ENCODE assay signal across 8 cellular contexts in the genomic region with DNA sequence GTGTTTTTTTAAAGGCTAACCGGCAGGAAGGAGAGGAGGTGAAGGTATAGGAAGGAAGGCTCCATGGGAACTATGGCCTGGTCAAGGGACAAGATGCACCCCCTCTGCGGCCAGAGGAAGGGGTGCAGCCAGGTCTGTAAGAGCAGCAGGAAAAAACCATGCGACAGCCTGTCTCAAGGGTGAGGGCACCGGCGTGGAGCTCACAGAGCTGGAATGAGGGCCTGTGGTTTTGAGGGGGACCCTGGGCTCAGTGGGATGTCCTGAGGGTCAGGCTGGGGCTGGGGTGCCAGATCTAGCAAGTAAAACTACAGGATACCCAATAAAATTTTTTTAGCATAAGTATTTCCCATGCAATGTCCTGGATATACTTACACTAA. TPM values are rescaled to one million over a fixed set of nuclear protein-coding genes. Genes with fewer than 3 reads are reported as not detected.
DNase-seq lines count a peak whose midpoint lies in the region; ATAC-seq, FAIRE-seq and TF ChIP-seq lines count a peak whose summit lies in the region.

No MANE protein-coding gene starts in this region.

- intact Hi-C loops in Caco-2 (cut with micrococcal nuclease; ENCODE audit: unreplicated experiment): no loop called here
- intact Hi-C loops in pancreas (cut with DNase I): no loop called here

- no peak for FAIRE-seq in pancreas (lab: Jason Lieb, UNC)

- H3K27me3 ChIP-seq in Caco-2 (replicated peaks; ENCODE audit: control insufficient read depth, insufficient read depth, low read length) (no peaks in the 10 kb centered on the region), Peyer's patch (no peaks in the 10 kb centered on the region), pancreas (no peaks in the 10 kb centered on the region)

- CTCF ChIA-PET in Caco-2 (lab: Charles Lee): no interaction called here

- TF ChIP-seq CTCF in Caco-2 (IDR thresholded peaks at IDR 0.05; ENCODE audit: insufficient read depth in 1 of 2, low read depth in 1 of 2, low read length in 1 of 2, severe bottlenecking in 1 of 2, unreplicated experiment in 1 of 2) (no peak), Peyer's patch (IDR thresholded peaks at IDR 0.05) (no peak), epithelial cell of esophagus (IDR thresholded peaks at IDR 0.05; ENCODE audit: insufficient read depth, low read depth, low read length, missing control alignments) (no peak), pancreas (IDR thresholded peaks at IDR 0.05) (no peak), GM13977 (IDR thresholded peaks at IDR 0.05; ENCODE audit: extremely low read depth, insufficient read depth, missing control alignments) (no peak)

- H3K9me3 Mint-ChIP-seq in Caco-2 (ENCODE audit: unreplicated experiment): no peaks in the 10 kb centered on the region

- in situ Hi-C loops in GM13977 (cut with MboI; ENCODE audit: low pct_unique_long_range_greater_than_20kb, low sequenced_read_pairs, unreplicated experiment): no loop called here

- H3K4me1 Mint-ChIP-seq in Caco-2 (ENCODE audit: low read depth, unreplicated experiment): peaks cover 14% of the 10 kb centered on the region

- H3K4me3 ChIP-seq in Caco-2 (ENCODE audit: low read depth, low read length) (peak overlapping the region; percentile 90), Peyer's patch (peak overlapping the region; percentile 59 to 98 (median 82)), epithelial cell of esophagus (ENCODE audit: low read length) (peak overlapping the region; percentile 69), pancreas (peak overlapping the region; percentile 65 to 93 (median 85))

- H3K27ac ChIP-seq in Peyer's patch (peak overlapping the region; percentile 84 to 99 (median 96)), pancreas (peak overlapping the region; percentile 90 to 95 (median 94))

- peaks cover 46% of the 10 kb centered on the region for H3K36me3 Mint-ChIP-seq in Caco-2 (ENCODE audit: insufficient read depth, unreplicated experiment)

- 56 to 58% methylated on average over 5 of the region's 5 CpGs for WGBS in pancreas, 2 donors

- TSS peak; percentile 57 for BruUV-seq in Caco-2 (replicated peaks; lab: Mats Ljungman, UMichigan)

- H3K9me3 ChIP-seq in Caco-2: no peaks in the 10 kb centered on the region
- no peaks in the 10 kb centered on the region for H3K9me3 ChIP-seq in Peyer's patch
- no peaks in the 10 kb centered on the region for H3K9me3 ChIP-seq in pancreas

- TF ChIP-seq POLR2A in Peyer's patch (IDR thresholded peaks at IDR 0.05): no peak

- peak overlapping the region; percentile 1 for H3K27ac Mint-ChIP-seq in Caco-2 (ENCODE audit: unreplicated experiment)

- POLR2A ChIA-PET in Caco-2 (lab: Charles Lee): interaction anchor here (0.6 kb wide), 1 partner anchor 10 kb away, joined by 4 read pairs; the partner anchor contains the start of gene PGP

- H3K27me3 Mint-ChIP-seq in Caco-2 (ENCODE audit: insufficient read depth, unreplicated experiment): no peaks in the 10 kb centered on the region

- H3K36me3 ChIP-seq in Caco-2 (ENCODE audit: control insufficient read depth, insufficient read depth, low read length): peaks cover 3% of the 10 kb centered on the region
- peaks cover 0 to 33% (median 0%) of the 10 kb centered on the region in 3 donors for H3K36me3 ChIP-seq in Peyer's patch
- peaks cover 0 to 23% (median 5%) of the 10 kb centered on the region in 3 donors for H3K36me3 ChIP-seq in pancreas

- H3K4me1 ChIP-seq in Caco-2 (no peaks in the 10 kb centered on the region; the same call in 1 of the 2 replicates), Peyer's patch (peaks cover 0 to 18% (median 6%) of the 10 kb centered on the region in 4 donors), pancreas (peaks cover 0 to 8% (median 0%) of the 10 kb centered on the region in 3 donors)

- no peak for DNase-seq in Caco-2
- no peak for DNase-seq in Peyer's patch
- no peak for DNase-seq in epithelial cell of esophagus (ENCODE audit: low read depth)
- no peak for DNase-seq in pancreas
- no peak for DNase-seq in DMS53 (lab: John Stamatoyannopoulos, UW)
- no peak for DNase-seq in H4 (ENCODE audit: low spot score)
- no peak for DNase-seq in GM13977 (ENCODE audit: low spot score)

- no peak for ATAC-seq in pancreas
- ATAC-seq in GM21576 (IDR thresholded peaks at IDR 0.05; ENCODE audit: unreplicated experiment): no peak

- H3K4me3 Mint-ChIP-seq in Caco-2 (ENCODE audit: unreplicated experiment): peak overlapping the region; percentile 72

RNA-seq across cellular contexts. Expression of gene MLST8, which starts 0.5 kb away (rescaled TPM):
- total RNA-seq in Caco-2 (2022) (53.1 and 59.7 TPM in 2 replicates), Peyer's patch (10 to 100 TPM; 45.7 to 95.7 (median 69.4) TPM), pancreas (10 to 100 TPM; 16.6 to 27.0 (median 19.1) TPM)
- 10 to 100 TPM; 59.3 to 62.8 TPM for polyA plus RNA-seq in pancreas
- 22.1 and 28.4 TPM in 2 replicates for total RNA-seq in H4 (2014; rRNA removed; shearing (Covaris generic))

RNA-seq across cellular contexts. Expression of gene BRICD5, which starts 5.9 kb away (rescaled TPM):
- total RNA-seq in Caco-2 (2022) (5.4 and 10.0 TPM in 2 replicates), Peyer's patch (10 to 100 TPM; 13.3 to 44.6 (median 19.8) TPM), pancreas (1 to 10 TPM; 1.0 to 2.4 (median 2.0) TPM)
- polyA plus RNA-seq in pancreas: 10 to 100 TPM in 1 of 2 donors, 1 to 10 TPM in 1; 8.9 to 24.5 TPM
- 0.06 and 1.0 TPM in 2 replicates for total RNA-seq in H4 (2014; rRNA removed; shearing (Covaris generic))

RNA-seq across cellular contexts. Expression of gene CASKIN1, which starts 8.3 kb away (rescaled TPM):
- total RNA-seq in Caco-2 (2022): 6.6 and 10.8 TPM in 2 replicates
- not detected for total RNA-seq in Peyer's patch
- 1 to 10 TPM in 2 of 6 donors, under 1 TPM in 4; 0.61 to 1.7 (median 0.81) TPM for total RNA-seq in pancreas
- polyA plus RNA-seq in pancreas: 1 to 10 TPM; 1.5 to 2.1 TPM
- total RNA-seq in H4 (2014; rRNA removed; shearing (Covaris generic)): 0.02 TPM in 2 replicates

RNA-seq across cellular contexts. Expression of gene PGP, which starts 9.9 kb away (rescaled TPM):
- total RNA-seq in Caco-2 (2022): 31.1 and 36.2 TPM in 2 replicates
- 10 to 100 TPM; 21.7 to 25.6 (median 23.1) TPM for total RNA-seq in Peyer's patch
- 1 to 10 TPM; 2.9 to 5.8 (median 3.7) TPM for total RNA-seq in pancreas
- 10 to 100 TPM in 1 of 2 donors, 1 to 10 TPM in 1; 8.9 to 10.2 TPM for polyA plus RNA-seq in pancreas
- 20.0 and 24.5 TPM in 2 replicates for total RNA-seq in H4 (2014; rRNA removed; shearing (Covaris generic))

RNA-seq across cellular contexts. Expression of gene E4F1, which starts 18.7 kb away (rescaled TPM):
- total RNA-seq in Caco-2 (2022): 29.5 and 30.1 TPM in 2 replicates
- 100 to 1,000 TPM in 1 of 4 donors, 10 to 100 TPM in 3; 35.6 to 124 (median 76.2) TPM for total RNA-seq in Peyer's patch
- total RNA-seq in pancreas: 10 to 100 TPM in 2 of 6 donors, 1 to 10 TPM in 4; 8.7 to 13.2 (median 9.4) TPM
- polyA plus RNA-seq in pancreas: 10 to 100 TPM; 47.8 to 48.4 TPM
- 8.0 and 9.5 TPM in 2 replicates for total RNA-seq in H4 (2014; rRNA removed; shearing (Covaris generic))
